ENCODE assay signal across 8 cellular contexts in genomic region chr11:119085523-119085878, GRCh38. TPM values are rescaled to one million over a fixed set of nuclear protein-coding genes. Genes with fewer than 3 reads are reported as not detected.
DNase-seq lines count a peak whose midpoint lies in the region; ATAC-seq and TF ChIP-seq lines count a peak whose summit lies in the region.

No MANE protein-coding gene starts in this region.

- peak; percentile 36 for DNase-seq in COLO668 (lab: John Stamatoyannopoulos, UW; ENCODE audit: unreplicated experiment)
- DNase-seq in HFFc6 = no peak
- DNase-seq in epithelial cell of proximal tubule (ENCODE audit: low read depth) = no peak
- no peak for DNase-seq in GM10266 (ENCODE audit: extremely low spot score)
- no peak for DNase-seq in NAMALWA (ENCODE audit: low spot score)

- no peaks in the 10 kb centered on the region for H3K9me3 ChIP-seq in parathyroid adenoma (ENCODE audit: control insufficient read depth, low read length)

- H3K36me3 Mint-ChIP-seq in HFFc6 (ENCODE audit: low read depth) = peaks cover 13% of the 10 kb centered on the region; the same call in 1 of the 2 replicates

- peak overlapping the region; percentile 75 for H3K4me2 ChIP-seq in parathyroid adenoma (ENCODE audit: low read length)

- H3K27ac ChIP-seq in VCaP (peak overlapping the region; percentile 87), parathyroid adenoma (peak overlapping the region; percentile 78)

- no peak overlapping the region for H3K9ac ChIP-seq in parathyroid adenoma

- peak overlapping the region; percentile 100 for H3K4me3 Mint-ChIP-seq in HFFc6

- H3K4me3 ChIP-seq in epithelial cell of proximal tubule (ENCODE audit: low read depth, low read length) = peak overlapping the region; percentile 90
- peak overlapping the region; percentile 90 for H3K4me3 ChIP-seq in parathyroid adenoma (ENCODE audit: low read depth, low read length)

- peaks cover 23% of the 10 kb centered on the region for H3K4me1 Mint-ChIP-seq in HFFc6 (ENCODE audit: low read depth)

- H3K27ac Mint-ChIP-seq in HFFc6 = peak overlapping the region; percentile 96

- no peaks in the 10 kb centered on the region for H3K36me3 ChIP-seq in parathyroid adenoma (ENCODE audit: control insufficient read depth, insufficient read depth, low read length)

- peaks cover 7% of the 10 kb centered on the region for H3K4me1 ChIP-seq in parathyroid adenoma

- H3K79me2 ChIP-seq in parathyroid adenoma = no peaks in the 10 kb centered on the region

- no peak for TF ChIP-seq CTCF in HFFc6 (IDR thresholded peaks at IDR 0.05)
- TF ChIP-seq CTCF in VCaP (conservative IDR thresholded peaks at IDR 0.05) = no peak
- no peak for TF ChIP-seq CTCF in epithelial cell of proximal tubule (conservative IDR thresholded peaks at IDR 0.05; ENCODE audit: low read depth, low read length)
- no peak for TF ChIP-seq CTCF in parathyroid adenoma (IDR thresholded peaks at IDR 0.05)
- TF ChIP-seq CTCF in GM10266 (IDR thresholded peaks at IDR 0.05; ENCODE audit: control insufficient read depth, insufficient read depth, low read depth, missing control alignments) = no peak

- no peak for ATAC-seq in GM19328 (IDR thresholded peaks at IDR 0.05; ENCODE audit: unreplicated experiment)

- H3K9me3 Mint-ChIP-seq in HFFc6 = no peaks in the 10 kb centered on the region

- no peaks in the 10 kb centered on the region for H3K27me3 Mint-ChIP-seq in HFFc6 (ENCODE audit: insufficient read depth)

- H2AFZ ChIP-seq in parathyroid adenoma = peak overlapping the region; percentile 95

- H3K27me3 ChIP-seq in parathyroid adenoma (ENCODE audit: control insufficient read depth, insufficient read depth, low read length) = no peaks in the 10 kb centered on the region

RNA-seq across cellular contexts. Expression of gene HMBS, which starts 0.8 kb away (rescaled TPM):
- total RNA-seq in HFFc6 (2021; fragmentation: NEBNext Ultra II Directional; extraction: Animal tissue kit (Norgen Biotek cat#: 25700)) = 10 to 100 TPM; 31.1 to 45.6 (median 41.9) TPM
- 17.0 and 37.1 TPM in 2 replicates for total RNA-seq in epithelial cell of proximal tubule

RNA-seq across cellular contexts. Expression of gene DPAGT1, which starts 16.2 kb away (rescaled TPM):
- 10 to 100 TPM; 40.5 to 52.5 (median 49.1) TPM for total RNA-seq in HFFc6 (2021; fragmentation: NEBNext Ultra II Directional; extraction: Animal tissue kit (Norgen Biotek cat#: 25700))
- 24.8 and 32.3 TPM in 2 replicates for total RNA-seq in epithelial cell of proximal tubule

RNA-seq across cellular contexts. Expression of gene VPS11, which starts 17.9 kb away (rescaled TPM):
- 10 to 100 TPM; 27.4 to 31.4 (median 27.8) TPM for total RNA-seq in HFFc6 (2021; fragmentation: NEBNext Ultra II Directional; extraction: Animal tissue kit (Norgen Biotek cat#: 25700))
- total RNA-seq in epithelial cell of proximal tubule = 13.1 and 19.2 TPM in 2 replicates

RNA-seq across cellular contexts. Expression of gene C2CD2L, which starts 21.6 kb away (rescaled TPM):
- 10 to 100 TPM; 10.0 to 13.5 (median 10.8) TPM for total RNA-seq in HFFc6 (2021; fragmentation: NEBNext Ultra II Directional; extraction: Animal tissue kit (Norgen Biotek cat#: 25700))
- total RNA-seq in epithelial cell of proximal tubule = 6.1 and 8.2 TPM in 2 replicates

RNA-seq across cellular contexts. Expression of gene HYOU1, which starts 28.5 kb away (rescaled TPM):
- 100 to 1,000 TPM; 141 to 180 (median 163) TPM for total RNA-seq in HFFc6 (2021; fragmentation: NEBNext Ultra II Directional; extraction: Animal tissue kit (Norgen Biotek cat#: 25700))
- total RNA-seq in epithelial cell of proximal tubule = 115 and 135 TPM in 2 replicates
